8 cellular contexts compared by ENCODE assay signal in genomic region chr9:75889577-75889976, GRCh38. TPM values are rescaled to one million over a fixed set of nuclear protein-coding genes. Genes with fewer than 3 reads are reported as not detected.
DNase-seq lines count a peak whose midpoint lies in the region; ATAC-seq and TF ChIP-seq lines count a peak whose summit lies in the region.

No MANE protein-coding gene starts in this region.

- POLR2A ChIA-PET in A673 (lab: Charles Lee; ENCODE audit: low non-redundant PET) = no interaction called here
- POLR2A ChIA-PET in IMR-90 (lab: Charles Lee; ENCODE audit: unreplicated experiment) = no interaction called here

- ATAC-seq in IMR-90 (ENCODE audit: low read depth) (no peak), lung (ENCODE audit: insufficient read depth, low FRiP score) (no peak)

- H2AFZ ChIP-seq in IMR-90 (replicated peaks; ENCODE audit: low read length, poor library complexity) = peak overlapping the region; percentile 85

- H3K4me1 ChIP-seq in A673 (ENCODE audit: insufficient read depth, low read length, poor library complexity, severe bottlenecking) (no peaks in the 10 kb centered on the region), IMR-90 (ENCODE audit: control insufficient read depth, insufficient read depth, low read length) (no peaks in the 10 kb centered on the region), breast epithelium (peaks cover 0 to 4% of the 10 kb centered on the region in 2 donors), lung (ENCODE audit: control insufficient read depth in 2 of 2, insufficient read depth in 2 of 2, low read length in 2 of 2) (peaks cover 2 to 6% of the 10 kb centered on the region in 2 donors), uterus (no peaks in the 10 kb centered on the region)

- in situ Hi-C loops in IMR-90 (cut with MboI; ENCODE audit: low sequenced_read_pairs) = loop anchor here (10.0 to 25.0 kb wide), 2 partner anchors 405 to 823 kb away; no protein-coding TSS in a partner anchor

- H4K5ac ChIP-seq in IMR-90 (ENCODE audit: low read depth, low read length) = no peak overlapping the region; the same call in 1 of the 2 replicates

- H3K23ac ChIP-seq in IMR-90 (ENCODE audit: low read depth, low read length) = peak overlapping the region; percentile 64; the same call in 1 of the 2 replicates

- TF ChIP-seq POLR2A in IMR-90 (IDR thresholded peaks at IDR 0.05; ENCODE audit: low read depth, low read length) = no peak
- no peak for TF ChIP-seq POLR2A in breast epithelium (IDR thresholded peaks at IDR 0.05)
- TF ChIP-seq POLR2A in uterus (IDR thresholded peaks at IDR 0.05) = no peak

- DNase-seq in A673 (ENCODE audit: low spot score) (no peak), IMR-90 (no peak), breast epithelium (ENCODE audit: low spot score in 2 of 2) (no peak), lung (ENCODE audit: low spot score) (no peak), uterus (no peak), SIG-M5 (lab: John Stamatoyannopoulos, UW) (no peak), DMS79 treated with DMSO at 0.1 percent for 48 hours (lab: John Stamatoyannopoulos, UW) (no peak), NCI-H187 treated with DMSO at 0.1 percent for 48 hours (lab: John Stamatoyannopoulos, UW) (no peak)

- BruUV-seq in A673 (replicated peaks; lab: Mats Ljungman, UMichigan) (no TSS peak), IMR-90 (replicated peaks; lab: Mats Ljungman, UMichigan) (no TSS peak)

- H2BK20ac ChIP-seq in IMR-90 (ENCODE audit: low read depth, low read length) = no peak overlapping the region

- 0 out of 4 replicates have a peak, but pooled peaks cover 0 to 4% of the 10 kb centered on the region in 2 experiments for H3K79me1 ChIP-seq in IMR-90 (ENCODE audit: low read depth in 1 of 2, low read length in 2 of 2)

- H2BK5ac ChIP-seq in IMR-90 (ENCODE audit: low read depth, low read length, poor library complexity, severe bottlenecking) = peak overlapping the region; percentile 34

- no peak for TF ChIP-seq RAD21 in IMR-90 (IDR thresholded peaks at IDR 0.05; ENCODE audit: low read length)

- CTCF ChIA-PET in A673 (lab: Charles Lee) = no interaction called here
- CTCF ChIA-PET in IMR-90 (lab: Yijun Ruan, JAX) = interaction anchor here (0.5 to 1.2 kb wide), 3 partner anchors 9 to 357 kb away, joined by 3 to 4 read pairs (median 3); no protein-coding TSS in a partner anchor

- intact Hi-C loops in A673 (cut with micrococcal nuclease; ENCODE audit: unreplicated experiment) (no loop called here), IMR-90 (cut with micrococcal nuclease) (no loop called here), breast epithelium (cut with DNase I; ENCODE audit: low total_unique reads) (no loop called here), uterus (cut with DNase I; ENCODE audit: low total_unique reads) (no loop called here)

- H2AK5ac ChIP-seq in IMR-90 (ENCODE audit: low read depth, low read length) = no peak overlapping the region

- TF ChIP-seq CTCF in A673 (conservative IDR thresholded peaks at IDR 0.05; ENCODE audit: low read depth, low read length) (no peak), IMR-90 (conservative IDR thresholded peaks at IDR 0.05; ENCODE audit: low read depth, low read length) (no peak), breast epithelium (IDR thresholded peaks at IDR 0.05) (no peak), lung (IDR thresholded peaks at IDR 0.05; ENCODE audit: control extremely low read depth, extremely low read depth) (no peak), uterus (IDR thresholded peaks at IDR 0.05) (no peak)

- H3K18ac ChIP-seq in IMR-90 (ENCODE audit: low read depth, low read length) = peak overlapping the region; percentile 8; the same call in 1 of the 2 replicates

- H4K8ac ChIP-seq in IMR-90 (ENCODE audit: low read depth in 2 of 2, low read length in 2 of 2) = 0 out of 4 replicates have a peak overlapping the region, but pooled peaks have one; percentile 27 to 45

- dilution Hi-C loops in IMR-90 (cut with HindIII; ENCODE audit: low sequenced_read_pairs, unreplicated experiment) = no loop called here

- H3K4me3 ChIP-seq in A673 (ENCODE audit: low read depth, low read length, poor library complexity, severe bottlenecking) (peak overlapping the region; percentile 48), IMR-90 (ENCODE audit: insufficient read depth, low read depth, low read length) (peak overlapping the region; percentile 64), breast epithelium (peak overlapping the region; percentile 78 to 85 (median 83)), lung (peak overlapping the region; percentile 10), uterus (peak overlapping the region; percentile 67 to 93)

- peak overlapping the region; percentile 68 for H3K4me2 ChIP-seq in IMR-90 (ENCODE audit: low read depth, low read length)

- H3K9me3 ChIP-seq in A673 (ENCODE audit: low read depth, low read length, poor library complexity, severe bottlenecking) (no peaks in the 10 kb centered on the region), IMR-90 (ENCODE audit: control insufficient read depth, insufficient read depth, low read length) (no peaks in the 10 kb centered on the region), breast epithelium (no peaks in the 10 kb centered on the region), lung (ENCODE audit: control insufficient read depth in 2 of 2, insufficient read depth in 1 of 2, low read length in 1 of 2) (no peaks in the 10 kb centered on the region), uterus (no peaks in the 10 kb centered on the region)

- peak overlapping the region; percentile 2; the same call in 1 of the 3 replicates for H2BK15ac ChIP-seq in IMR-90 (ENCODE audit: low read depth, low read length)

- no peaks in the 10 kb centered on the region for H3K36me3 ChIP-seq in A673 (ENCODE audit: insufficient read depth, low read length, poor library complexity, severe bottlenecking)
- no peaks in the 10 kb centered on the region for H3K36me3 ChIP-seq in IMR-90 (ENCODE audit: control insufficient read depth, insufficient read depth, low read length)
- H3K36me3 ChIP-seq in breast epithelium = no peaks in the 10 kb centered on the region
- H3K36me3 ChIP-seq in lung (ENCODE audit: control insufficient read depth in 2 of 2, insufficient read depth in 2 of 2, low read length in 2 of 2) = no peaks in the 10 kb centered on the region
- no peaks in the 10 kb centered on the region for H3K36me3 ChIP-seq in uterus

- no peak overlapping the region; the same call in 1 of the 2 replicates for H2BK120ac ChIP-seq in IMR-90 (ENCODE audit: low read depth, low read length)

- H3K4ac ChIP-seq in IMR-90 (ENCODE audit: low read depth, low read length) = no peak overlapping the region; the same call in 1 of the 2 replicates

- no peak overlapping the region for H3K27ac ChIP-seq in A673 (ENCODE audit: low read depth, low read length, poor library complexity, severe bottlenecking)
- H3K27ac ChIP-seq in IMR-90 (ENCODE audit: insufficient read depth, low read length) = peak overlapping the region; percentile 80; the same call in 1 of the 2 replicates
- H3K27ac ChIP-seq in breast epithelium = peak overlapping the region; percentile 66 to 82
- H3K27ac ChIP-seq in lung (ENCODE audit: low read depth in 1 of 2, low read length in 1 of 2) = peak overlapping the region; percentile 52 to 58
- H3K27ac ChIP-seq in uterus = peak overlapping the region; percentile 89 to 92

- H2AK9ac ChIP-seq in IMR-90 (replicated peaks; ENCODE audit: low read depth, low read length, poor library complexity) = no peak overlapping the region

- H3K9ac ChIP-seq in IMR-90 (ENCODE audit: low read depth, low read length) = peak overlapping the region; percentile 53

- H4K91ac ChIP-seq in IMR-90 (ENCODE audit: insufficient read depth, low read depth, low read length) = no peak overlapping the region

- H3K56ac ChIP-seq in IMR-90 (ENCODE audit: extremely low read depth, insufficient read depth, low read length) = peak overlapping the region; percentile 73; the same call in 1 of the 2 replicates

- H3K27me3 ChIP-seq in A673 (replicated peaks; ENCODE audit: insufficient read depth, low read depth, low read length, poor library complexity) (peaks cover 68% of the 10 kb centered on the region), IMR-90 (ENCODE audit: control insufficient read depth, insufficient read depth, low read length) (no peaks in the 10 kb centered on the region), breast epithelium (peaks cover 0 to 2% of the 10 kb centered on the region in 2 donors), lung (ENCODE audit: control insufficient read depth, insufficient read depth) (no peaks in the 10 kb centered on the region), uterus (no peaks in the 10 kb centered on the region)

- no CpG with 5 or more reads among the region's 7 CpGs for WGBS in IMR-90 (ENCODE audit: extremely low coverage in 2 of 2, insufficient read length in 1 of 2), 2 experiments
- WGBS in lung, 2 donors = 2 to 4% methylated on average over 7 of the region's 7 CpGs

- 0 out of 2 replicates have a peak overlapping the region, but pooled peaks have one; percentile 35 for H3K14ac ChIP-seq in IMR-90 (replicated peaks; ENCODE audit: low read depth, low read length)

- H4K20me1 ChIP-seq in IMR-90 (ENCODE audit: insufficient read depth, low read length) = no peaks in the 10 kb centered on the region

- no peaks in the 10 kb centered on the region for H3K9me1 ChIP-seq in IMR-90 (ENCODE audit: insufficient read depth, low read length)

TF ChIP-seq in IMR-90, 13 proteins besides CTCF, POLR2A, EP300 and RAD21 (continues in another document):
- TF ChIP-seq SMC3 (IDR thresholded peaks at IDR 0.05; ENCODE audit: low read depth, low read length) (no peak), NFE2L2 (IDR thresholded peaks at IDR 0.05; ENCODE audit: low read depth, low read length) (no peak), RCOR1 (IDR thresholded peaks at IDR 0.05; ENCODE audit: insufficient replicate concordance, low read length) (no peak), BHLHE40 (IDR thresholded peaks at IDR 0.05; ENCODE audit: low read depth, low read length) (no peak), MAZ (IDR thresholded peaks at IDR 0.05; ENCODE audit: borderline replicate concordance, low read depth, low read length) (no peak), MAFK (IDR thresholded peaks at IDR 0.05; ENCODE audit: low read depth, low read length) (no peak)

RNA-seq across cellular contexts. Expression of gene PCSK5, which starts 0.9 kb away (rescaled TPM):
- total RNA-seq in A673 (2021) = 0.17 and 0.26 TPM in 2 replicates
- total RNA-seq in IMR-90 (2012; rRNA removed) = 2.8 and 3.0 TPM in 2 replicates
- polyA plus RNA-seq in IMR-90 (2012; rRNA removed) = 1.3 and 1.5 TPM in 2 replicates
- 0.86 and 1.6 TPM in 2 replicates for polyA plus RNA-seq in IMR-90 (2012; cell fraction: cytosol; rRNA removed)
- polyA plus RNA-seq in IMR-90 (2012; cell fraction: nucleus; rRNA removed; ENCODE audit: low replicate concordance) = 1.7 and 2.4 TPM in 2 replicates
- total RNA-seq in breast epithelium = 10 to 100 TPM; 12.7 to 21.0 (median 19.0) TPM
- total RNA-seq in lung = 10 to 100 TPM; 21.0 to 28.2 TPM
- polyA plus RNA-seq in lung = 1 to 10 TPM; 1.9 to 6.2 TPM
- total RNA-seq in uterus = 10 to 100 TPM in 2 of 4 donors, 1 to 10 TPM in 2; 6.5 to 24.3 (median 12.4) TPM

Comparison
In these comparisons a context has a peak if more than half of its experiments do, and no peak if none do; other contexts are left out.
1. H3K4me3 ChIP-seq: peak in every context shown above with its lines; median percentile 83 in breast epithelium; 80 in uterus; 64 in IMR-90; 48 in A673; 10 in lung.